Comparison of ENCODE assay signal across 11 cellular contexts in the genomic region with DNA sequence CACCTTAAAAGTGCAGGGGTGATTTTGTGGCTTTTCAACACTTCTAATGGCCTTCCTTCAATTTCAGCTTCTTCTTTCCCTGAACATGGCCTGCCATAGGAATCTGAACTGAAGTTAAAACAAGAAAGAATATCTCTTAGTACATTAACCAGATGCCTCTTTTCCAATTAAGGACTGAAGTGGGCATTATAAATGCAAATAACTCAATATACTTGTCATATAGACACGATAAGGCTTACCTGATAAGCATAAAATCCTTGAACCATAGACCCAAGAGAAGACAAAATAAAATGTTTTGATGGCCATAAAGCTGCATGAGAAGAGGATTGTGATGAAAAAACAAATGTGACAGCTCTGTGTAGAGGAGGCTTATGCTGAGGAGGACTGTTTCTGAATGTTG.
"Had no signal": no experiment of that assay in that cellular context is flagged by ENCODE, and none has a peak within 500 bp of the region (broad histone marks: within the 10 kb centered on the region; RNA-seq: fewer than 3 reads in every experiment).

No MANE protein-coding gene starts in this region.

- H3K9me3 ChIP-seq: HAP-1 had no signal

- H3K4me1 ChIP-seq: HAP-1 had no signal

- H3K36me3 ChIP-seq: HAP-1 had no signal

- H2AFZ ChIP-seq: GM23248, GM23338 had no signal

- DNase-seq: GM23248, GOT3, H7, H9, HCEC 1CT, HFFc6 had no signal

- H3K27ac ChIP-seq: GM23248 had no signal

- H3K4me3 Mint-ChIP-seq: GM23338, H9, HFFc6 had no signal

- H3K9me3 Mint-ChIP-seq: GM23338, H9, HFFc6 had no signal

- H3K27ac Mint-ChIP-seq: GM23338, H9, HFFc6 had no signal

- H3K4me3 ChIP-seq: GM23248, GM23338, HAP-1 had no signal

- FAIRE-seq: H1, H54 had no signal

- H3K4me2 ChIP-seq: GM23338 had no signal

- ATAC-seq: GM23338, HCT116 had no signal

- H3K9ac ChIP-seq: GM23248 had no signal
